Comparison of ENCODE assay signal across 1 cellular context in the genomic region with DNA sequence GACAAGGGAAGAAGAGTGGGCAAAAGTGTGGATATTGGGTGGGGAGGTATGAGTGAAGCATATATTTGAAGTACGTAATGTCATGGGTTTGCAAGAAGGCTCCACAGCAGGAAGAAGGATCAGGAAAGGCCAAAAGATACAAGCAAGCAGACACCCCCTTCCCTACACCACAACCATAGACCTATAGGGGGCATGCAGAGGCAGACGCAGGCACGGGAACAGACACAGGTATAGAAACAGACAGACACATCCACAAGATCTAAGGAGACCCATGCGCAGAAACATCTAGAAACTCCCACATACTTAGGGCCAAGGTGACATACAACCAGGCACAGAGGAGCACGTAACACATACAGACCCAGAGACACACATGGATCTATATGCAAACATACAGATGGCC.
TF ChIP-seq lines count a peak whose summit lies in the region.

No MANE protein-coding gene starts in this region.

TF ChIP-seq in HepG2, 621 proteins besides CTCF, POLR2A, EP300 and RAD21:
- no peak for TF ChIP-seq ARHGAP35 (CRISPR knock-in tag; IDR thresholded peaks at IDR 0.05; ENCODE audit: borderline replicate concordance)
- no peak for TF ChIP-seq FOXJ3 (CRISPR knock-in tag; IDR thresholded peaks at IDR 0.05; ENCODE audit: borderline replicate concordance)
- no peak for TF ChIP-seq RXRA (CRISPR knock-in tag; IDR thresholded peaks at IDR 0.05)
